1 cellular context compared by ENCODE assay signal in genomic region chr1:150917387-150917786, GRCh38.
TF ChIP-seq lines count a peak whose summit lies in the region.

No MANE protein-coding gene starts in this region.

TF ChIP-seq in H1, 55 proteins besides CTCF, POLR2A, EP300 and RAD21:
- TF ChIP-seq TCF12 (IDR thresholded peaks at IDR 0.05; ENCODE audit: low read depth, low read length) (no peak), USF2 (IDR thresholded peaks at IDR 0.05; ENCODE audit: low read length) (no peak), HDAC6 (IDR thresholded peaks at IDR 0.05; ENCODE audit: low read depth, low read length) (no peak), HDAC2 (IDR thresholded peaks at IDR 0.05; ENCODE audit: borderline replicate concordance in 1 of 2, low read depth in 2 of 2, low read length in 2 of 2) (no peak), CREB1 (IDR thresholded peaks at IDR 0.05) (no peak), JUN (IDR thresholded peaks at IDR 0.05; ENCODE audit: low read depth, low read length) (no peak), POLR2AphosphoS5 (IDR thresholded peaks at IDR 0.05; ENCODE audit: low read depth, low read length) (no peak), POU5F1 (IDR thresholded peaks at IDR 0.05; ENCODE audit: low read depth, low read length) (no peak), CHD1 (IDR thresholded peaks at IDR 0.05; ENCODE audit: low read depth, low read length) (no peak), ATF3 (IDR thresholded peaks at IDR 0.05; ENCODE audit: insufficient read depth, low read depth, low read length) (no peak), SUZ12 (IDR thresholded peaks at IDR 0.05; ENCODE audit: low read length) (no peak), RFX5 (IDR thresholded peaks at IDR 0.05; ENCODE audit: borderline replicate concordance, low read depth, low read length) (no peak), YY1 (IDR thresholded peaks at IDR 0.05; ENCODE audit: low read depth, low read length) (no peak), SIRT6 (IDR thresholded peaks at IDR 0.05; ENCODE audit: low read length) (no peak), GABPA (IDR thresholded peaks at IDR 0.05; ENCODE audit: borderline replicate concordance, insufficient read depth, low read length) (no peak), MAFK (IDR thresholded peaks at IDR 0.05; ENCODE audit: low read depth, low read length) (no peak), SRF (IDR thresholded peaks at IDR 0.05; ENCODE audit: low read depth, low read length) (no peak), BACH1 (IDR thresholded peaks at IDR 0.05; ENCODE audit: low read length) (no peak)
TF ChIP-seq in H1: peak in this region for 0.
